Comparison of ENCODE assay signal across 19 cellular contexts in genomic region chrX:24859211-24859841, GRCh38.
DNase-seq lines count a peak whose midpoint lies in the region; ATAC-seq, FAIRE-seq and TF ChIP-seq lines count a peak whose summit lies in the region.
"Had no signal": no experiment of that assay in that cellular context is flagged by ENCODE, and none has a peak within 500 bp of the region (broad histone marks: within the 10 kb centered on the region; RNA-seq: fewer than 3 reads in every experiment).

No MANE protein-coding gene starts in this region.

- H3K79me1 ChIP-seq in mesenchymal stem cell (replicated peaks; ENCODE audit: low read length, poor library complexity, severe bottlenecking) = no peaks in the 10 kb centered on the region

- peak overlapping the region in 1 of 2 experiments; percentile 5 for H2BK12ac ChIP-seq in mesenchymal stem cell (ENCODE audit: low read length in 2 of 2)

- H4K91ac ChIP-seq in mesenchymal stem cell (ENCODE audit: low read length) = no peak overlapping the region

- no peak overlapping the region for H3K4me2 ChIP-seq in GM23338
- H3K4me2 ChIP-seq in mesenchymal stem cell (ENCODE audit: low read length, poor library complexity, severe bottlenecking) = no peak overlapping the region

- FAIRE-seq in D721Med (lab: Jason Lieb, UNC) = peak; percentile 63

- H3K18ac ChIP-seq in mesenchymal stem cell (ENCODE audit: low read depth in 1 of 2, low read length in 2 of 2) = no peak overlapping the region

- no peak overlapping the region for H4K8ac ChIP-seq in mesenchymal stem cell (ENCODE audit: low read length)

- no peak overlapping the region for H3K27ac ChIP-seq in GM23338 (ENCODE audit: low read depth)
- H3K27ac ChIP-seq in mesenchymal stem cell (ENCODE audit: low read length, poor library complexity, severe bottlenecking) = no peak overlapping the region
- H3K27ac ChIP-seq: GM23248, SJSA1 had no signal

- H3K4me1 Mint-ChIP-seq in GM23338 (peaks cover 10% of the 10 kb centered on the region), progenitor cell of endocrine pancreas (ENCODE audit: low read depth) (peaks cover 15% of the 10 kb centered on the region)

- peak overlapping the region; percentile 39; the same call in 1 of the 2 replicates for H3K27ac Mint-ChIP-seq in GM23338
- H3K27ac Mint-ChIP-seq in progenitor cell of endocrine pancreas = peak overlapping the region; percentile 27

- H2BK120ac ChIP-seq in mesenchymal stem cell (ENCODE audit: low read depth, low read length) = no peak overlapping the region

- no peak overlapping the region for H2AK5ac ChIP-seq in mesenchymal stem cell (ENCODE audit: low read length, severe bottlenecking)

- H3K9ac ChIP-seq in mesenchymal stem cell (ENCODE audit: low read length) = no peak overlapping the region
- H3K9ac ChIP-seq: GM23248 had no signal

- no peak overlapping the region for H3K4ac ChIP-seq in mesenchymal stem cell (ENCODE audit: low read depth in 1 of 2, low read length in 2 of 2)

- H3F3A ChIP-seq in GM23338 (replicated peaks; ENCODE audit: low read depth) = no peaks in the 10 kb centered on the region

- no peaks in the 10 kb centered on the region for H4K20me1 ChIP-seq in GM23338 (replicated peaks; ENCODE audit: insufficient read depth)

- H3K36me3 Mint-ChIP-seq in GM23338 (ENCODE audit: low read depth) = no peaks in the 10 kb centered on the region; the same call in 1 of the 3 replicates
- peaks cover 5% of the 10 kb centered on the region for H3K36me3 Mint-ChIP-seq in progenitor cell of endocrine pancreas (ENCODE audit: insufficient read depth)

- H3K4me1 ChIP-seq in GM23338 (ENCODE audit: insufficient read depth) = no peaks in the 10 kb centered on the region; the same call in 1 of the 2 replicates
- H3K4me1 ChIP-seq in mesenchymal stem cell (ENCODE audit: control insufficient read depth, insufficient read depth, low read depth, low read length) = no peaks in the 10 kb centered on the region
- H3K4me1 ChIP-seq: BE2C had no signal

- no peak overlapping the region for H2BK15ac ChIP-seq in mesenchymal stem cell (ENCODE audit: low read depth, poor library complexity, severe bottlenecking)

- no peaks in the 10 kb centered on the region for H3K9me2 ChIP-seq in GM23338 (ENCODE audit: insufficient read depth)

- H3K27me3 Mint-ChIP-seq in GM23338 (ENCODE audit: insufficient read depth, low read depth, poor library complexity) (peaks cover 4% of the 10 kb centered on the region), progenitor cell of endocrine pancreas (no peaks in the 10 kb centered on the region)

- H3K9me3 Mint-ChIP-seq in GM23338 = no peaks in the 10 kb centered on the region
- no peaks in the 10 kb centered on the region for H3K9me3 Mint-ChIP-seq in progenitor cell of endocrine pancreas (ENCODE audit: low read depth)

- H3K79me2 ChIP-seq in GM23338 (replicated peaks; ENCODE audit: insufficient read depth) = no peaks in the 10 kb centered on the region

- H3K27me3 ChIP-seq in GM23338 (ENCODE audit: insufficient read depth) = no peaks in the 10 kb centered on the region
- no peaks in the 10 kb centered on the region for H3K27me3 ChIP-seq in mesenchymal stem cell (ENCODE audit: control insufficient read depth in 1 of 2, insufficient read depth in 1 of 2, low read length in 2 of 2)
- H3K27me3 ChIP-seq: BE2C, SJSA1 had no signal

- H3K4me3 Mint-ChIP-seq in GM23338 (no peak overlapping the region), progenitor cell of endocrine pancreas (ENCODE audit: low read depth) (no peak overlapping the region)

- H3K9me3 ChIP-seq in mesenchymal stem cell (ENCODE audit: control insufficient read depth, low read length) = no peaks in the 10 kb centered on the region
- H3K9me3 ChIP-seq: BE2C, SJSA1 had no signal

- TF ChIP-seq CTCF in D721Med (IDR thresholded peaks at IDR 0.05; ENCODE audit: insufficient read depth, missing control alignments) (no peak), GM23338 (conservative IDR thresholded peaks at IDR 0.05; ENCODE audit: low read depth in 2 of 2) (0 out of 4 replicates have a peak, but pooled peaks of 1 of the 2 experiments have one; percentile 7), progenitor cell of endocrine pancreas (IDR thresholded peaks at IDR 0.05; ENCODE audit: unreplicated experiment) (no peak)

- H3K36me3 ChIP-seq in GM23338 (ENCODE audit: insufficient read depth) = no peaks in the 10 kb centered on the region
- no peaks in the 10 kb centered on the region for H3K36me3 ChIP-seq in mesenchymal stem cell (ENCODE audit: control insufficient read depth in 1 of 2, insufficient read depth in 2 of 2, low read depth in 1 of 2, low read length in 2 of 2)
- H3K36me3 ChIP-seq: BE2C, SJSA1 had no signal

- no peak overlapping the region for H3K23ac ChIP-seq in mesenchymal stem cell (ENCODE audit: low read length in 2 of 2)

- H3K4me3 ChIP-seq in GM23338 (no peak overlapping the region), mesenchymal stem cell (ENCODE audit: insufficient read depth in 1 of 2, low read depth in 1 of 2, low read length in 2 of 2) (no peak overlapping the region)
- H3K4me3 ChIP-seq: GM23248, SJSA1 had no signal

- H3K14ac ChIP-seq in mesenchymal stem cell (ENCODE audit: low read length in 2 of 2) = no peak overlapping the region

- H2AFZ ChIP-seq in GM23338 (no peak overlapping the region), mesenchymal stem cell (ENCODE audit: low read depth, low read length) (no peak overlapping the region)
- H2AFZ ChIP-seq: GM23248 had no signal

- DNase-seq in D721Med (ENCODE audit: insufficient read length, low spot score) = no peak
- peak; percentile 32 for DNase-seq in GM23338 (ENCODE audit: low spot score)
- peak; percentile 69 for DNase-seq in cerebellar cortex (ENCODE audit: low spot score)
- DNase-seq in progenitor cell of endocrine pancreas (ENCODE audit: low spot score, unreplicated experiment) = no peak
- DNase-seq in mesenchymal stem cell = no peak
- DNase-seq: BE2C, DMS153, GDM1, Kasumi-1, NCI-H1694 treated with DMSO at 0.1 percent for 48 hours, NCI-H2081 treated with DMSO at 0.1 percent for 48 hours, NCI-H2171 treated with DMSO at 0.1 percent for 48 hours, NCI-H524 treated with DMSO at 0.1 percent for 48 hours had no signal

- ATAC-seq in GM23338 = peak; percentile 87
- ATAC-seq in GM21786 (IDR thresholded peaks at IDR 0.05; ENCODE audit: unreplicated experiment) = no peak
- ATAC-seq in HG02970 (IDR thresholded peaks at IDR 0.05; ENCODE audit: low FRiP score, unreplicated experiment) = no peak
- ATAC-seq in HG03521 (IDR thresholded peaks at IDR 0.05; ENCODE audit: unreplicated experiment) = no peak
- ATAC-seq: Right ventricle myocardium inferior had no signal

- H2BK5ac ChIP-seq in mesenchymal stem cell (ENCODE audit: low read depth, low read length, poor library complexity, severe bottlenecking) = no peak overlapping the region

- WGBS in mesenchymal stem cell = 98% methylated on average over 4 of the region's 4 CpGs

TF ChIP-seq in GM23338, 12 proteins besides CTCF, POLR2A, EP300 and RAD21 (continues in another document):
- no peak for TF ChIP-seq REST (IDR thresholded peaks at IDR 0.05; ENCODE audit: unreplicated experiment)
- no peak for TF ChIP-seq ZNF331 (CRISPR knock-in tag; IDR thresholded peaks at IDR 0.05; ENCODE audit: low read depth)
- no peak for TF ChIP-seq STAT1 (IDR thresholded peaks at IDR 0.05; ENCODE audit: unreplicated experiment)
- no peak for TF ChIP-seq CREB1 (CRISPR knock-in tag; IDR thresholded peaks at IDR 0.05; ENCODE audit: low read depth)
- TF ChIP-seq NANOG (IDR thresholded peaks at IDR 0.05; ENCODE audit: borderline replicate concordance) = no peak
- TF ChIP-seq ETS1 (IDR thresholded peaks at IDR 0.05) = no peak
- TF ChIP-seq JUNB (IDR thresholded peaks at IDR 0.05; ENCODE audit: unreplicated experiment) = no peak
- no peak for TF ChIP-seq EZH2phosphoT487 (IDR thresholded peaks at IDR 0.05; ENCODE audit: unreplicated experiment)

Comparison
In these comparisons a context has a peak if more than half of its experiments do, and no peak if none do; other contexts are left out.
1. DNase-seq: peak in GM23338 (single experiment) and cerebellar cortex (single experiment); none in D721Med (single experiment), progenitor cell of endocrine pancreas (single experiment) and mesenchymal stem cell (single experiment).